In genomic region chr17:7575481-7575883, GRCh38 we compare ENCODE assay signal across 11 cellular contexts. TPM values are rescaled to one million over a fixed set of nuclear protein-coding genes. Genes with fewer than 3 reads are reported as not detected.
DNase-seq lines count a peak whose midpoint lies in the region; ATAC-seq lines count a peak whose summit lies in the region.
"Had no signal": no experiment of that assay in that cellular context is flagged by ENCODE, and none has a peak within 500 bp of the region (broad histone marks: within the 10 kb centered on the region; RNA-seq: fewer than 3 reads in every experiment).

No MANE protein-coding gene starts in this region.

- peak overlapping the region; percentile 43 to 99 (median 91) for H3K27ac Mint-ChIP-seq in CD8-positive, alpha-beta memory T cell

- H3K27ac ChIP-seq in CD8-positive, alpha-beta memory T cell (ENCODE audit: low read depth, low read length) = no peak overlapping the region
- no peak overlapping the region for H3K27ac ChIP-seq in ectodermal cell (ENCODE audit: insufficient read depth, low read depth, low read length, poor library complexity, severe bottlenecking)

- peak overlapping the region; percentile 50 for H3K9ac ChIP-seq in NT2/D1 (ENCODE audit: insufficient read length, low read depth)

- peaks cover 50% of the 10 kb centered on the region for H3K4me1 ChIP-seq in CD8-positive, alpha-beta memory T cell (ENCODE audit: insufficient read depth, low read length)
- H3K4me1 ChIP-seq in NT2/D1 (ENCODE audit: insufficient read depth, insufficient read length) = peaks cover 5% of the 10 kb centered on the region
- H3K4me1 ChIP-seq in ectodermal cell (ENCODE audit: control insufficient read depth, insufficient read depth, low read length) = peaks cover 16% of the 10 kb centered on the region
- H3K4me1 ChIP-seq in neuron (ENCODE audit: insufficient read depth, low read length) = peaks cover 26% of the 10 kb centered on the region

- ATAC-seq in GM19035 (IDR thresholded peaks at IDR 0.05; ENCODE audit: unreplicated experiment) (no peak), GM21528 (IDR thresholded peaks at IDR 0.05; ENCODE audit: low FRiP score, unreplicated experiment) (no peak)

- peak overlapping the region; percentile 48 to 98 (median 93) for H3K4me3 Mint-ChIP-seq in CD8-positive, alpha-beta memory T cell

- peaks cover 0 to 11% of the 10 kb centered on the region in 2 donors for H3K27me3 Mint-ChIP-seq in CD8-positive, alpha-beta memory T cell

- H3K36me3 Mint-ChIP-seq in CD8-positive, alpha-beta memory T cell = peaks cover 17 to 82% (median 19%) of the 10 kb centered on the region in 3 donors

- DNase-seq in CD8-positive, alpha-beta memory T cell = no peak
- DNase-seq in NT2/D1 (ENCODE audit: low read depth, low spot score) (no peak), iPS-NIHi7 (ENCODE audit: extremely low spot score) (no peak), HUDEP-2 (lab: John Stamatoyannopoulos, UW; ENCODE audit: unreplicated experiment in 76 of 76) (no peak)
- DNase-seq: dorsolateral prefrontal cortex, NCI-H1436 had no signal

- no peak overlapping the region for H2AFZ ChIP-seq in neuron (ENCODE audit: low read depth, low read length)

- H3K9me3 Mint-ChIP-seq in CD8-positive, alpha-beta memory T cell = peaks cover 0 to 4% (median 2%) of the 10 kb centered on the region in 5 donors

- no peak overlapping the region for H3K4me3 ChIP-seq in CD8-positive, alpha-beta memory T cell (ENCODE audit: low read length)
- H3K4me3 ChIP-seq in NT2/D1 (ENCODE audit: insufficient read length, low read depth) (peak overlapping the region; percentile 96), ectodermal cell (ENCODE audit: insufficient read depth, low read depth, low read length) (peak overlapping the region; percentile 21), neuron (ENCODE audit: low read length) (peak overlapping the region; percentile 1)

- peaks cover 66% of the 10 kb centered on the region for H3K36me3 ChIP-seq in CD8-positive, alpha-beta memory T cell (ENCODE audit: insufficient read depth, low read length)
- H3K36me3 ChIP-seq in NT2/D1 (ENCODE audit: insufficient read depth, insufficient read length, low read length) = peaks cover 77% of the 10 kb centered on the region
- peaks cover 53% of the 10 kb centered on the region for H3K36me3 ChIP-seq in ectodermal cell (ENCODE audit: control insufficient read depth, insufficient read depth, low read length)
- peaks cover 75% of the 10 kb centered on the region for H3K36me3 ChIP-seq in neuron (ENCODE audit: insufficient read depth, low read length)

- H3K9me3 ChIP-seq in CD8-positive, alpha-beta memory T cell (ENCODE audit: low read length) = no peaks in the 10 kb centered on the region
- no peaks in the 10 kb centered on the region for H3K9me3 ChIP-seq in NT2/D1 (ENCODE audit: insufficient read depth, low read length)
- H3K9me3 ChIP-seq in ectodermal cell (ENCODE audit: control insufficient read depth, low read length) = no peaks in the 10 kb centered on the region
- no peaks in the 10 kb centered on the region for H3K9me3 ChIP-seq in neuron (ENCODE audit: low read length)
- H3K9me3 ChIP-seq: thoracic aorta had no signal

- H3K27me3 ChIP-seq in CD8-positive, alpha-beta memory T cell (ENCODE audit: insufficient read depth, low read length, poor library complexity, severe bottlenecking) = no peaks in the 10 kb centered on the region
- no peaks in the 10 kb centered on the region for H3K27me3 ChIP-seq in NT2/D1 (ENCODE audit: insufficient read depth, insufficient read length)
- no peaks in the 10 kb centered on the region for H3K27me3 ChIP-seq in ectodermal cell (ENCODE audit: control insufficient read depth, insufficient read depth, low read length, poor library complexity, severe bottlenecking)
- H3K27me3 ChIP-seq in neuron (ENCODE audit: insufficient read depth, low read length) = no peaks in the 10 kb centered on the region
- H3K27me3 ChIP-seq: dorsolateral prefrontal cortex had no signal

- POLR2A ChIA-PET in CD8-positive, alpha-beta memory T cell (lab: Charles Lee) = interaction anchor here (0.7 to 4.1 kb wide), 4 partner anchors 9 to 110 kb away, joined by 3 to 52 read pairs (median 6); partner anchors contain the start of genes FXR2 and MPDU1

- peaks cover 62 to 82% (median 73%) of the 10 kb centered on the region in 3 donors for H3K4me1 Mint-ChIP-seq in CD8-positive, alpha-beta memory T cell

- CTCF ChIA-PET in CD8-positive, alpha-beta memory T cell (lab: Charles Lee) = interaction anchor here (1.2 to 2.9 kb wide), 5 partner anchors 14 to 139 kb away, joined by 5 to 8 read pairs (median 6); partner anchors contain the start of genes SENP3 and TP53

- WGBS in ectodermal cell, 2 experiments = 93 to 95% methylated on average over 1 of the region's 1 CpG

RNA-seq across cellular contexts. Expression of gene CD68, which starts 4.0 kb away (rescaled TPM):
- 10 to 100 TPM; 11.1 to 12.7 TPM for total RNA-seq in CD8-positive, alpha-beta memory T cell
- 1.2 TPM for polyA plus RNA-seq in CD8-positive, alpha-beta memory T cell
- polyA plus RNA-seq in ectodermal cell (2013, experiment 1 of 4) = not detected
- polyA plus RNA-seq in ectodermal cell (2013, experiment 2 of 4) = not detected
- polyA plus RNA-seq in ectodermal cell (2013, experiment 3 of 4) = 0.27 TPM
- not detected for polyA plus RNA-seq in ectodermal cell (2013, experiment 4 of 4)

RNA-seq across cellular contexts. Expression of gene MPDU1, which starts 8.2 kb away (rescaled TPM):
- total RNA-seq in CD8-positive, alpha-beta memory T cell = 100 to 1,000 TPM; 115 to 124 TPM
- polyA plus RNA-seq in CD8-positive, alpha-beta memory T cell = 40.5 TPM
- polyA plus RNA-seq in ectodermal cell (2013, experiment 1 of 4) = 78.2 TPM
- polyA plus RNA-seq in ectodermal cell (2013, experiment 2 of 4) = 86.0 TPM
- polyA plus RNA-seq in ectodermal cell (2013, experiment 3 of 4) = 49.9 TPM
- polyA plus RNA-seq in ectodermal cell (2013, experiment 4 of 4) = 64.9 TPM

RNA-seq across cellular contexts. Expression of gene SENP3, which starts 13.8 kb away (rescaled TPM):
- total RNA-seq in CD8-positive, alpha-beta memory T cell = 100 to 1,000 TPM; 111 to 121 TPM
- polyA plus RNA-seq in CD8-positive, alpha-beta memory T cell = 12.0 TPM
- 80.1 TPM for polyA plus RNA-seq in ectodermal cell (2013, experiment 1 of 4)
- polyA plus RNA-seq in ectodermal cell (2013, experiment 2 of 4) = 91.7 TPM
- polyA plus RNA-seq in ectodermal cell (2013, experiment 3 of 4) = 62.8 TPM
- polyA plus RNA-seq in ectodermal cell (2013, experiment 4 of 4) = 76.9 TPM

RNA-seq across cellular contexts. Expression of gene SOX15, which starts 14.4 kb away (rescaled TPM):
- total RNA-seq in CD8-positive, alpha-beta memory T cell = under 1 TPM; 0.29 to 0.31 TPM
- polyA plus RNA-seq in CD8-positive, alpha-beta memory T cell = not detected
- polyA plus RNA-seq in ectodermal cell (2013, experiment 1 of 4) = 9.3 TPM
- polyA plus RNA-seq in ectodermal cell (2013, experiment 2 of 4) = 16.2 TPM
- 6.7 TPM for polyA plus RNA-seq in ectodermal cell (2013, experiment 3 of 4)
- 9.2 TPM for polyA plus RNA-seq in ectodermal cell (2013, experiment 4 of 4)

RNA-seq across cellular contexts. Expression of gene TNFSF13, which starts 16.9 kb away (rescaled TPM):
- 1 to 10 TPM in 1 of 2 experiments, under 1 TPM in 1; 0.80 to 1.6 TPM for total RNA-seq in CD8-positive, alpha-beta memory T cell
- not detected for polyA plus RNA-seq in CD8-positive, alpha-beta memory T cell
- polyA plus RNA-seq in ectodermal cell (2013, experiment 1 of 4) = 2.6 TPM
- polyA plus RNA-seq in ectodermal cell (2013, experiment 2 of 4) = 2.9 TPM
- polyA plus RNA-seq in ectodermal cell (2013, experiment 3 of 4) = 2.9 TPM
- 1.8 TPM for polyA plus RNA-seq in ectodermal cell (2013, experiment 4 of 4)
